ENCODE assay signal across 5 cellular contexts in genomic region chr2:203698410-203698809, GRCh38. TPM values are rescaled to one million over a fixed set of nuclear protein-coding genes. Genes with fewer than 3 reads are reported as not detected.
DNase-seq lines count a peak whose midpoint lies in the region; ATAC-seq and TF ChIP-seq lines count a peak whose summit lies in the region.
"Not testable (repeated sequence)": the region's sequence is repeated elsewhere in the genome, so short reads cannot be mapped to it uniquely, and the experiment has no call there.

No MANE protein-coding gene starts in this region.

- H3K9me3 ChIP-seq in Caco-2; Karpas-422 (ENCODE audit: low read length): not testable (repeated sequence)

- not testable (repeated sequence) for TF ChIP-seq CTCF in Caco-2 (IDR thresholded peaks at IDR 0.05; ENCODE audit: insufficient read depth in 1 of 2, low read depth in 1 of 2, low read length in 1 of 2, severe bottlenecking in 1 of 2, unreplicated experiment in 1 of 2); VCaP (conservative IDR thresholded peaks at IDR 0.05); nephron progenitor cell (IDR thresholded peaks at IDR 0.05)

- H3K79me2 ChIP-seq in Karpas-422 (ENCODE audit: low read length): not testable (repeated sequence)

- not testable (repeated sequence) for H4K20me1 ChIP-seq in Karpas-422 (ENCODE audit: insufficient read depth, low read depth, low read length)

- H3K4me3 Mint-ChIP-seq in Caco-2 (ENCODE audit: unreplicated experiment): peak overlapping the region; percentile 20
- H3K4me3 Mint-ChIP-seq in activated naive CD8-positive, alpha-beta T cell treated with anti-CD3 and anti-CD28 coated beads, Interleukin-2, amount 10 ng/mL, durations not matched to agents 7 days and 5 days; nephron progenitor cell: not testable (repeated sequence)

- H3K4me2 ChIP-seq in Karpas-422 (ENCODE audit: low read depth, low read length, poor library complexity, severe bottlenecking): not testable (repeated sequence)

- H3K4me1 Mint-ChIP-seq in Caco-2 (ENCODE audit: low read depth, unreplicated experiment): peaks cover 34% of the 10 kb centered on the region
- not testable (repeated sequence) for H3K4me1 Mint-ChIP-seq in activated naive CD8-positive, alpha-beta T cell treated with anti-CD3 and anti-CD28 coated beads, Interleukin-2, amount 10 ng/mL, durations not matched to agents 7 days and 5 days
- H3K4me1 Mint-ChIP-seq in nephron progenitor cell: peaks cover 37% of the 10 kb centered on the region

- DNase-seq in Caco-2: peak in 1 of 2 experiments; percentile 36
- peak; percentile 7 for DNase-seq in Karpas-422
- not testable (repeated sequence) for DNase-seq in activated naive CD8-positive, alpha-beta T cell treated with anti-CD3 and anti-CD28 coated beads, Interleukin-2, amount 10 ng/mL, durations not matched to agents 7 days and 5 days; nephron progenitor cell

- not testable (repeated sequence) for H3K27me3 ChIP-seq in Caco-2 (replicated peaks; ENCODE audit: control insufficient read depth, insufficient read depth, low read length); Karpas-422 (ENCODE audit: low read length)

- H3K36me3 Mint-ChIP-seq in Caco-2 (ENCODE audit: insufficient read depth, unreplicated experiment); activated naive CD8-positive, alpha-beta T cell treated with anti-CD3 and anti-CD28 coated beads, Interleukin-2, amount 10 ng/mL, durations not matched to agents 7 days and 5 days: not testable (repeated sequence)
- peaks cover 45% of the 10 kb centered on the region for H3K36me3 Mint-ChIP-seq in nephron progenitor cell (ENCODE audit: low read depth)

- ATAC-seq in activated naive CD8-positive, alpha-beta T cell treated with anti-CD3 and anti-CD28 coated beads, Interleukin-2, amount 10 ng/mL, durations not matched to agents 7 days and 5 days (ENCODE audit: low read depth): not testable (repeated sequence)

- H3K9me2 ChIP-seq in Karpas-422 (replicated peaks; ENCODE audit: insufficient read depth, low read length): not testable (repeated sequence)

- H3K4me1 ChIP-seq in Caco-2: peaks cover 51% of the 10 kb centered on the region
- not testable (repeated sequence) for H3K4me1 ChIP-seq in Karpas-422 (ENCODE audit: low read length)

- BruUV-seq in Caco-2 (replicated peaks; lab: Mats Ljungman, UMichigan): not testable (repeated sequence)

- not testable (repeated sequence) for H3K36me3 ChIP-seq in Caco-2 (ENCODE audit: control insufficient read depth, insufficient read depth, low read length); Karpas-422 (ENCODE audit: insufficient read depth, low read length)

- H3K9ac ChIP-seq in Karpas-422 (ENCODE audit: low read length): not testable (repeated sequence)

- not testable (repeated sequence) for H3K4me3 ChIP-seq in Caco-2 (ENCODE audit: low read depth, low read length); Karpas-422 (ENCODE audit: low read length)

- intact Hi-C loops in Caco-2 (cut with micrococcal nuclease; ENCODE audit: unreplicated experiment): loop anchor here (2.0 to 5.0 kb wide), 3 partner anchors 36 to 116 kb away; no protein-coding TSS in a partner anchor

- CTCF ChIA-PET in Caco-2 (lab: Charles Lee): not testable (repeated sequence)

- not testable (repeated sequence) for H3K9me3 Mint-ChIP-seq in Caco-2 (ENCODE audit: unreplicated experiment); activated naive CD8-positive, alpha-beta T cell treated with anti-CD3 and anti-CD28 coated beads, Interleukin-2, amount 10 ng/mL, durations not matched to agents 7 days and 5 days
- H3K9me3 Mint-ChIP-seq in nephron progenitor cell: peaks cover 67% of the 10 kb centered on the region

- POLR2A ChIA-PET in Caco-2 (lab: Charles Lee): interaction anchor here (0.6 kb wide), 1 partner anchor 42 kb away, joined by 3 read pairs; no protein-coding TSS in a partner anchor
- POLR2A ChIA-PET in activated naive CD8-positive, alpha-beta T cell treated with anti-CD3 and anti-CD28 coated beads, Interleukin-2, amount 10 ng/mL, durations not matched to agents 7 days and 5 days (lab: Charles Lee): not testable (repeated sequence)

- not testable (repeated sequence) for H3K27ac ChIP-seq in Karpas-422 (ENCODE audit: low read length)
- H3K27ac ChIP-seq in VCaP: peak overlapping the region; percentile 35

- H3K27me3 Mint-ChIP-seq in Caco-2 (ENCODE audit: insufficient read depth, unreplicated experiment); activated naive CD8-positive, alpha-beta T cell treated with anti-CD3 and anti-CD28 coated beads, Interleukin-2, amount 10 ng/mL, durations not matched to agents 7 days and 5 days; nephron progenitor cell (ENCODE audit: low read depth, poor library complexity): not testable (repeated sequence)

- H2AFZ ChIP-seq in Karpas-422 (ENCODE audit: low read length): not testable (repeated sequence)

- H3K27ac Mint-ChIP-seq in Caco-2 (ENCODE audit: unreplicated experiment) (peak overlapping the region; percentile 37), nephron progenitor cell (peak overlapping the region; percentile 15)
- peak overlapping the region; percentile 19 for H3K27ac Mint-ChIP-seq in activated naive CD8-positive, alpha-beta T cell treated with anti-CD3 and anti-CD28 coated beads, Interleukin-2, amount 10 ng/mL, durations not matched to agents 7 days and 5 days

RNA-seq across cellular contexts. Expression of gene CD28, which starts 8.0 kb away (rescaled TPM):
- 0.30 and 0.84 TPM in 2 replicates for total RNA-seq in Caco-2 (2022)
- total RNA-seq in Karpas-422 (2014; rRNA removed; shearing (Covaris generic); ENCODE audit: low replicate concordance): not detected in 2 replicates
- total RNA-seq in activated naive CD8-positive, alpha-beta T cell treated with anti-CD3 and anti-CD28 coated beads, Interleukin-2, amount 10 ng/mL, durations not matched to agents 7 days and 5 days: 10 to 100 TPM; 52.7 to 58.9 TPM

Comparison
In these comparisons a context has a peak if more than half of its experiments do, and no peak if none do; other contexts are left out.
1. RNA of gene CD28, which starts 8.0 kb away (total RNA-seq): 52.7 to 58.9 TPM in activated naive CD8-positive, alpha-beta T cell treated with anti-CD3 and anti-CD28 coated beads, Interleukin-2, amount 10 ng/mL, durations not matched to agents 7 days and 5 days; 0.30 to 0.84 TPM in Caco-2 and not detected in Karpas-422; every median in the first group is over 10 times any median in the second.
2. Peak in every context shown above with its lines, with median percentiles within 50 percentile points of each other: H3K27ac Mint-ChIP-seq.